1 cellular context compared by ENCODE assay signal in the genomic region with DNA sequence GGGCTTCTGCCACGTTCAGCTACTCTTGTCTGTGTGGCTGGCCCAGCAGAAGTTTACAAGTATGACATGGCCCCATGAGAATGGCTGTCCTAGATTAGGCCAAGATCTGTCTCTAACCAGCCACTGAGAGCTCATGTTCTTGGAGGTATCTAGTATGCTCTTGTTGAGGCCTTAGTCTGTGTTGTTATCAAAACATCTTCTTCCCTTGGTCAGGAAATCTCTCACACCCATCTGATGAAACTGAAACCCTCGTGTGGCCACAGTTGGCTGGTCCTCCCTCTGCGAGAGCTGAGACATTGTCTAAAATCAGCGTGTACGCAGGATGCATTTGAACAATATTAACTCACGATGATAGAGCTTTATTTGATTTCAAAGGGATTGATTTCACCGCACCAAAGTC.
TF ChIP-seq lines count a peak whose summit lies in the region.

No MANE protein-coding gene starts in this region.

TF ChIP-seq in GM23338, 12 proteins besides CTCF, POLR2A, EP300 and RAD21 (continued from another document):
- TF ChIP-seq, protein P1, sequence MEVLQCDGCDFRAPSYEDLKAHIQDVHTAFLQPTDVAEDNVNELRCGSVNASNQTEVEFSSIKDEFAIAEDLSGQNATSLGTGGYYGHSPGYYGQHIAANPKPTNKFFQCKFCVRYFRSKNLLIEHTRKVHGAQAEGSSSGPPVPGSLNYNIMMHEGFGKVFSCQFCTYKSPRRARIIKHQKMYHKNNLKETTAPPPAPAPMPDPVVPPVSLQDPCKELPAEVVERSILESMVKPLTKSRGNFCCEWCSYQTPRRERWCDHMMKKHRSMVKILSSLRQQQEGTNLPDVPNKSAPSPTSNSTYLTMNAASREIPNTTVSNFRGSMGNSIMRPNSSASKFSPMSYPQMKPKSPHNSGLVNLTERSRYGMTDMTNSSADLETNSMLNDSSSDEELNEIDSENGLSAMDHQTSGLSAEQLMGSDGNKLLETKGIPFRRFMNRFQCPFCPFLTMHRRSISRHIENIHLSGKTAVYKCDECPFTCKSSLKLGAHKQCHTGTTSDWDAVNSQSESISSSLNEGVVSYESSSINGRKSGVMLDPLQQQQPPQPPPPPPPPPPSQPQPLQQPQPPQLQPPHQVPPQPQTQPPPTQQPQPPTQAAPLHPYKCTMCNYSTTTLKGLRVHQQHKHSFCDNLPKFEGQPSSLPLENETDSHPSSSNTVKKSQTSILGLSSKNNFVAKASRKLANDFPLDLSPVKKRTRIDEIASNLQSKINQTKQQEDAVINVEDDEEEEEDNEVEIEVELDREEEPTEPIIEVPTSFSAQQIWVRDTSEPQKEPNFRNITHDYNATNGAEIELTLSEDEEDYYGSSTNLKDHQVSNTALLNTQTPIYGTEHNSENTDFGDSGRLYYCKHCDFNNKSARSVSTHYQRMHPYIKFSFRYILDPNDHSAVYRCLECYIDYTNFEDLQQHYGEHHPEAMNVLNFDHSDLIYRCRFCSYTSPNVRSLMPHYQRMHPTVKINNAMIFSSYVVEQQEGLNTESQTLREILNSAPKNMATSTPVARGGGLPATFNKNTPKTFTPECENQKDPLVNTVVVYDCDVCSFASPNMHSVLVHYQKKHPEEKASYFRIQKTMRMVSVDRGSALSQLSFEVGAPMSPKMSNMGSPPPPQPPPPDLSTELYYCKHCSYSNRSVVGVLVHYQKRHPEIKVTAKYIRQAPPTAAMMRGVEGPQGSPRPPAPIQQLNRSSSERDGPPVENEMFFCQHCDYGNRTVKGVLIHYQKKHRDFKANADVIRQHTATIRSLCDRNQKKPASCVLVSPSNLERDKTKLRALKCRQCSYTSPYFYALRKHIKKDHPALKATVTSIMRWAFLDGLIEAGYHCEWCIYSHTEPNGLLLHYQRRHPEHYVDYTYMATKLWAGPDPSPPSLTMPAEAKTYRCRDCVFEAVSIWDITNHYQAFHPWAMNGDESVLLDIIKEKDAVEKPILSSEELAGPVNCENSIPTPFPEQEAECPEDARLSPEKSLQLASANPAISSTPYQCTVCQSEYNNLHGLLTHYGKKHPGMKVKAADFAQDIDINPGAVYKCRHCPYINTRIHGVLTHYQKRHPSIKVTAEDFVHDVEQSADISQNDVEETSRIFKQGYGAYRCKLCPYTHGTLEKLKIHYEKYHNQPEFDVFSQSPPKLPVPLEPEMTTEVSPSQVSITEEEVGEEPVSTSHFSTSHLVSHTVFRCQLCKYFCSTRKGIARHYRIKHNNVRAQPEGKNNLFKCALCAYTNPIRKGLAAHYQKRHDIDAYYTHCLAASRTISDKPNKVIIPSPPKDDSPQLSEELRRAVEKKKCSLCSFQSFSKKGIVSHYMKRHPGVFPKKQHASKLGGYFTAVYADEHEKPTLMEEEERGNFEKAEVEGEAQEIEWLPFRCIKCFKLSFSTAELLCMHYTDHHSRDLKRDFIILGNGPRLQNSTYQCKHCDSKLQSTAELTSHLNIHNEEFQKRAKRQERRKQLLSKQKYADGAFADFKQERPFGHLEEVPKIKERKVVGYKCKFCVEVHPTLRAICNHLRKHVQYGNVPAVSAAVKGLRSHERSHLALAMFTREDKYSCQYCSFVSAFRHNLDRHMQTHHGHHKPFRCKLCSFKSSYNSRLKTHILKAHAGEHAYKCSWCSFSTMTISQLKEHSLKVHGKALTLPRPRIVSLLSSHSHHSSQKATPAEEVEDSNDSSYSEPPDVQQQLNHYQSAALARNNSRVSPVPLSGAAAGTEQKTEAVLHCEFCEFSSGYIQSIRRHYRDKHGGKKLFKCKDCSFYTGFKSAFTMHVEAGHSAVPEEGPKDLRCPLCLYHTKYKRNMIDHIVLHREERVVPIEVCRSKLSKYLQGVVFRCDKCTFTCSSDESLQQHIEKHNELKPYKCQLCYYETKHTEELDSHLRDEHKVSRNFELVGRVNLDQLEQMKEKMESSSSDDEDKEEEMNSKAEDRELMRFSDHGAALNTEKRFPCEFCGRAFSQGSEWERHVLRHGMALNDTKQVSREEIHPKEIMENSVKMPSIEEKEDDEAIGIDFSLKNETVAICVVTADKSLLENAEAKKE (CRISPR knock-in tag; IDR thresholded peaks at IDR 0.05): no peak
- TF ChIP-seq, protein P2, sequence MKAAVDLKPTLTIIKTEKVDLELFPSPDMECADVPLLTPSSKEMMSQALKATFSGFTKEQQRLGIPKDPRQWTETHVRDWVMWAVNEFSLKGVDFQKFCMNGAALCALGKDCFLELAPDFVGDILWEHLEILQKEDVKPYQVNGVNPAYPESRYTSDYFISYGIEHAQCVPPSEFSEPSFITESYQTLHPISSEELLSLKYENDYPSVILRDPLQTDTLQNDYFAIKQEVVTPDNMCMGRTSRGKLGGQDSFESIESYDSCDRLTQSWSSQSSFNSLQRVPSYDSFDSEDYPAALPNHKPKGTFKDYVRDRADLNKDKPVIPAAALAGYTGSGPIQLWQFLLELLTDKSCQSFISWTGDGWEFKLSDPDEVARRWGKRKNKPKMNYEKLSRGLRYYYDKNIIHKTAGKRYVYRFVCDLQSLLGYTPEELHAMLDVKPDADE (IDR thresholded peaks at IDR 0.05): no peak
- TF ChIP-seq, protein P3, sequence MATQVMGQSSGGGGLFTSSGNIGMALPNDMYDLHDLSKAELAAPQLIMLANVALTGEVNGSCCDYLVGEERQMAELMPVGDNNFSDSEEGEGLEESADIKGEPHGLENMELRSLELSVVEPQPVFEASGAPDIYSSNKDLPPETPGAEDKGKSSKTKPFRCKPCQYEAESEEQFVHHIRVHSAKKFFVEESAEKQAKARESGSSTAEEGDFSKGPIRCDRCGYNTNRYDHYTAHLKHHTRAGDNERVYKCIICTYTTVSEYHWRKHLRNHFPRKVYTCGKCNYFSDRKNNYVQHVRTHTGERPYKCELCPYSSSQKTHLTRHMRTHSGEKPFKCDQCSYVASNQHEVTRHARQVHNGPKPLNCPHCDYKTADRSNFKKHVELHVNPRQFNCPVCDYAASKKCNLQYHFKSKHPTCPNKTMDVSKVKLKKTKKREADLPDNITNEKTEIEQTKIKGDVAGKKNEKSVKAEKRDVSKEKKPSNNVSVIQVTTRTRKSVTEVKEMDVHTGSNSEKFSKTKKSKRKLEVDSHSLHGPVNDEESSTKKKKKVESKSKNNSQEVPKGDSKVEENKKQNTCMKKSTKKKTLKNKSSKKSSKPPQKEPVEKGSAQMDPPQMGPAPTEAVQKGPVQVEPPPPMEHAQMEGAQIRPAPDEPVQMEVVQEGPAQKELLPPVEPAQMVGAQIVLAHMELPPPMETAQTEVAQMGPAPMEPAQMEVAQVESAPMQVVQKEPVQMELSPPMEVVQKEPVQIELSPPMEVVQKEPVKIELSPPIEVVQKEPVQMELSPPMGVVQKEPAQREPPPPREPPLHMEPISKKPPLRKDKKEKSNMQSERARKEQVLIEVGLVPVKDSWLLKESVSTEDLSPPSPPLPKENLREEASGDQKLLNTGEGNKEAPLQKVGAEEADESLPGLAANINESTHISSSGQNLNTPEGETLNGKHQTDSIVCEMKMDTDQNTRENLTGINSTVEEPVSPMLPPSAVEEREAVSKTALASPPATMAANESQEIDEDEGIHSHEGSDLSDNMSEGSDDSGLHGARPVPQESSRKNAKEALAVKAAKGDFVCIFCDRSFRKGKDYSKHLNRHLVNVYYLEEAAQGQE (IDR thresholded peaks at IDR 0.05; ENCODE audit: unreplicated experiment): no peak
- TF ChIP-seq ZNF331 (CRISPR knock-in tag; IDR thresholded peaks at IDR 0.05; ENCODE audit: low read depth): no peak
- TF ChIP-seq ZNF114 (CRISPR knock-in tag; IDR thresholded peaks at IDR 0.05): no peak
- TF ChIP-seq CREB1 (CRISPR knock-in tag; IDR thresholded peaks at IDR 0.05; ENCODE audit: low read depth): no peak
- no peak for TF ChIP-seq EZH2phosphoT487 (IDR thresholded peaks at IDR 0.05; ENCODE audit: unreplicated experiment)
